In the genomic region with DNA sequence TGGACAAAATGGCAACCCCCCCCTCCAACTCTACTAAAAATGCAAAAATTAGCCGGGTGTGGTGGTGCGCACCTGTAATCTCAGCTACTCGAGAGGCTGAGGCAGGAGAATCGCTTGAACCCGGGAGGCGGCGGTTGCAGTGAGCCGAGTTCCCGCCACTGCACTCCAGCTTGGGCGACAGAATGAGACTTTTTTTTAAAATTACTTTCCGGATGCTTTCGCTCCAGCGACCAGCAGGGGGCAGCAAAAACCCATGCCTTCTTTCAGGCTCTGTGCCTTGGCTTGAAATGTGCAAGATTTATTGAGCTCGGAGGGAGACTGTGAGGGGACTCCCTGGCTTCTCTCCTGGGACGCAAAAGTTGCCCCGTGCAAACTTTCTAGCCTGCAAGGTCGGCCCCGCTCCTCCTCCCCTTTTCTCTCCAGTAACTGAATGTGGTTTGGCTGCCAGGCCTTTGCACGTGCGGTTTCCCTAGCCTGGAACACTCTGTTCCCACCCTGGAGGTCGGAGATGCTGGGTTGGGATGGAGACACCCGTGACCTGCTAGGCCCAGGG, we compare ENCODE assay signal across 8 cellular contexts.
DNase-seq lines count a peak whose midpoint lies in the region; ATAC-seq and TF ChIP-seq lines count a peak whose summit lies in the region.

No MANE protein-coding gene starts in this region.

- TF ChIP-seq CTCF in astrocyte of the spinal cord (IDR thresholded peaks at IDR 0.05; ENCODE audit: low read depth, low read length), result peak; percentile 90

- DNase-seq in GF-D8 (lab: John Stamatoyannopoulos, UW), result peak; percentile 22
- DNase-seq in NAMALWA (ENCODE audit: low spot score), result peak; percentile 85
- peak; percentile 82 for DNase-seq in T-helper 9 cell
- DNase-seq in astrocyte of the spinal cord (ENCODE audit: low read depth, low spot score), result peak; percentile 59
- DNase-seq in hypothalamus (lab: John Stamatoyannopoulos, UW), result peak in 46 of 51 donors; percentile 3 to 75 (median 38)
- DNase-seq in smooth muscle cell of the brain vasculature (ENCODE audit: low read depth, low spot score), result peak; percentile 20

- in situ Hi-C loops in astrocyte of the spinal cord (cut with HindIII; ENCODE audit: low sequenced_read_pairs), result no loop called here

- no peak overlapping the region for H3K4me3 ChIP-seq in astrocyte of the spinal cord (ENCODE audit: low read depth, low read length)

- no peak for ATAC-seq in GM18858 (IDR thresholded peaks at IDR 0.05; ENCODE audit: unreplicated experiment)
- no peak for ATAC-seq in HG03520 (IDR thresholded peaks at IDR 0.05; ENCODE audit: unreplicated experiment)

Comparison
In these comparisons a context has a peak if more than half of its experiments do, and no peak if none do; other contexts are left out.
1. DNase-seq: peak in every context shown above with its lines; median percentile 85 in NAMALWA; 82 in T-helper 9 cell; 59 in astrocyte of the spinal cord; 38 in hypothalamus; 22 in GF-D8; 20 in smooth muscle cell of the brain vasculature.